31 cellular contexts compared by ENCODE assay signal in genomic region chr15:38436993-38437392, GRCh38. TPM values are rescaled to one million over a fixed set of nuclear protein-coding genes. Genes with fewer than 3 reads are reported as not detected.
A peak's percentile ranks its signal among the peaks of the same experiment; 100 is the strongest.
DNase-seq lines count a peak whose midpoint lies in the region; ATAC-seq, FAIRE-seq and TF ChIP-seq lines count a peak whose summit lies in the region.
"Had no signal": no experiment of that assay in that cellular context is flagged by ENCODE, and none has a peak within 500 bp of the region (broad histone marks: within the 10 kb centered on the region; RNA-seq: fewer than 3 reads in every experiment).

No MANE protein-coding gene starts in this region.

- ATAC-seq in K562: no peak
- no peak for ATAC-seq in CD4-positive, alpha-beta T cell (ENCODE audit: poor library complexity)
- no peak for ATAC-seq in GM18861 (IDR thresholded peaks at IDR 0.05; ENCODE audit: unreplicated experiment)
- ATAC-seq: A549; CD8-positive, alpha-beta T cell had no signal

- H3K27me3 Mint-ChIP-seq in Caco-2 (ENCODE audit: insufficient read depth, unreplicated experiment): no peaks in the 10 kb centered on the region
- H3K27me3 Mint-ChIP-seq in CD4-positive, alpha-beta T cell: peaks cover 38% of the 10 kb centered on the region

- H3K9me3 Mint-ChIP-seq in Caco-2 (ENCODE audit: unreplicated experiment): no peaks in the 10 kb centered on the region
- peaks cover 2% of the 10 kb centered on the region for H3K9me3 Mint-ChIP-seq in CD4-positive, alpha-beta T cell

- TF ChIP-seq POLR2A in K562 (conservative IDR thresholded peaks at IDR 0.05): no peak

- peaks cover 27% of the 10 kb centered on the region for H3K36me3 Mint-ChIP-seq in Caco-2 (ENCODE audit: insufficient read depth, unreplicated experiment)
- H3K36me3 Mint-ChIP-seq in CD4-positive, alpha-beta T cell (ENCODE audit: low read depth): no peaks in the 10 kb centered on the region
- H3K36me3 Mint-ChIP-seq: CD14-positive monocyte; CD4-positive, alpha-beta memory T cell; CD4-positive, CD25-positive, alpha-beta regulatory T cell; CD8-positive, alpha-beta T cell had no signal

- intact Hi-C loops in Caco-2 (cut with micrococcal nuclease; ENCODE audit: unreplicated experiment): no loop called here
- intact Hi-C loops in K562 (cut with micrococcal nuclease): loop anchor here (5.0 kb wide), 2 partner anchors 185 to 245 kb away; partner anchors contain the start of gene SPRED1
- intact Hi-C loops in CD4-positive, alpha-beta T cell (cut with DNase I, micrococcal nuclease): loop anchor here in 1 of 2 experiments (5.0 kb wide), 1 partner anchor 430 kb away; no protein-coding TSS in a partner anchor

- H3K9ac ChIP-seq in K562 (ENCODE audit: insufficient read depth in 1 of 2, low read depth in 2 of 2, low read length in 2 of 2): no peak overlapping the region
- H3K9ac ChIP-seq: BLaER1; BLaER1 treated with 17β-estradiol and CSF1 and Interleukin-3, amounts not matched to agents 10 nM and 100 nM had no signal

- no peaks in the 10 kb centered on the region for H4K20me1 ChIP-seq in K562 (replicated peaks; ENCODE audit: control insufficient read depth, insufficient read depth, low read length)
- H4K20me1 ChIP-seq: BLaER1; BLaER1 treated with 17β-estradiol and CSF1 and Interleukin-3, amounts not matched to agents 10 nM and 100 nM had no signal

- in situ Hi-C loops in K562 (cut with MboI): no loop called here

- TF ChIP-seq EP300 in K562 (IDR thresholded peaks at IDR 0.05; ENCODE audit: low read length): no peak

- H3K27ac ChIP-seq in K562 (ENCODE audit: extremely low read depth, low read depth, low read length): no peak overlapping the region
- no peak overlapping the region for H3K27ac ChIP-seq in CD4-positive, alpha-beta T cell (ENCODE audit: low read depth, low read length)
- H3K27ac ChIP-seq: 22Rv1; A549; BLaER1; BLaER1 treated with 17β-estradiol and CSF1 and Interleukin-3, amounts not matched to agents 10 nM and 100 nM; C4-2B had no signal

- TF ChIP-seq RAD21 in K562 (CRISPR knock-in tag; conservative IDR thresholded peaks at IDR 0.05 in 1 of 2, IDR thresholded peaks at IDR 0.05 in 1 of 2): no peak

- H3K9me3 ChIP-seq in Caco-2 (peaks cover 4% of the 10 kb centered on the region; the same call in 1 of the 2 replicates), K562 (replicated peaks; ENCODE audit: control insufficient read depth, insufficient read depth, low read depth, low read length) (0 out of 2 replicates have a peak, but pooled peaks cover 2% of the 10 kb centered on the region)
- peaks cover 8% of the 10 kb centered on the region for H3K9me3 ChIP-seq in CD4-positive, alpha-beta T cell (ENCODE audit: control insufficient read depth, low read length)
- H3K9me3 ChIP-seq: BE2C had no signal

- 0% methylated on average over 1 of the region's 1 CpG for WGBS in K562 (ENCODE audit: insufficient coverage, low coverage, missing lambda C conversion rate)

- H3K79me2 ChIP-seq in K562 (ENCODE audit: control insufficient read depth, insufficient read depth, low read length): no peaks in the 10 kb centered on the region

- no peaks in the 10 kb centered on the region for H3K9me1 ChIP-seq in K562 (ENCODE audit: control insufficient read depth, insufficient read depth, low read length)

- H3K27ac Mint-ChIP-seq in Caco-2 (ENCODE audit: unreplicated experiment): peak overlapping the region; percentile 92
- no peak overlapping the region for H3K27ac Mint-ChIP-seq in CD4-positive, alpha-beta T cell
- H3K27ac Mint-ChIP-seq: B cell; CD4-positive, alpha-beta memory T cell; CD4-positive, CD25-positive, alpha-beta regulatory T cell; CD8-positive, alpha-beta memory T cell; CD8-positive, alpha-beta T cell had no signal

- CTCF ChIA-PET in Caco-2 (lab: Charles Lee) (no interaction called here), K562 (lab: Yijun Ruan, JAX; ENCODE audit: low intra/inter-chr PET ratio) (no interaction called here)
- CTCF ChIA-PET in CD4-positive, alpha-beta T cell (lab: Charles Lee): no interaction called here

- H3K4me3 ChIP-seq in Caco-2 (ENCODE audit: low read depth, low read length) (no peak overlapping the region), K562 (no peak overlapping the region)
- H3K4me3 ChIP-seq: A549; BLaER1; BLaER1 treated with 17β-estradiol and CSF1 and Interleukin-3, amounts not matched to agents 10 nM and 100 nM had no signal

- H2AFZ ChIP-seq in K562 (ENCODE audit: low read depth, low read length): peak overlapping the region; percentile 46; the same call in 1 of the 2 replicates

- DNase-seq in Caco-2 (no peak), K562 (ENCODE audit: extremely low read depth in 1 of 4, low spot score in 3 of 4) (no peak)
- no peak for DNase-seq in CD4-positive, alpha-beta T cell
- DNase-seq: 8988T; ACHN; AML-193; BE2C; C1 segment of cervical spinal cord; Calu3; CD4-positive, alpha-beta memory T cell; CD4-positive, CD25-positive, alpha-beta regulatory T cell; CD8-positive, alpha-beta memory T cell; CD8-positive, alpha-beta T cell; COR-L47; DMS 273 treated with DMSO at 0.1 percent for 48 hours; DMS153; DMS53; DMS79; DMS79 treated with DMSO at 0.1 percent for 48 hours; DND-41; EL had no signal

- TF ChIP-seq CTCF in Caco-2 (IDR thresholded peaks at IDR 0.05; ENCODE audit: insufficient read depth in 1 of 2, low read depth in 1 of 2, low read length in 1 of 2, severe bottlenecking in 1 of 2, unreplicated experiment in 1 of 2): no peak
- no peak for TF ChIP-seq CTCF in K562 (IDR thresholded peaks at IDR 0.05 in 2 of 3, conservative IDR thresholded peaks at IDR 0.05 in 1 of 3; ENCODE audit: insufficient read depth in 2 of 3, low read depth in 1 of 3, low read length in 3 of 3)
- TF ChIP-seq CTCF in CD4-positive, alpha-beta T cell (IDR thresholded peaks at IDR 0.05): no peak

- H3K27me3 ChIP-seq in Caco-2 (replicated peaks; ENCODE audit: control insufficient read depth, insufficient read depth, low read length): no peaks in the 10 kb centered on the region
- H3K27me3 ChIP-seq in K562 (ENCODE audit: control insufficient read depth in 2 of 2, insufficient read depth in 2 of 2, low read length in 2 of 2): no peaks in the 10 kb centered on the region
- H3K27me3 ChIP-seq in CD4-positive, alpha-beta T cell (ENCODE audit: control insufficient read depth, insufficient read depth, low read length): peaks cover 7% of the 10 kb centered on the region
- H3K27me3 ChIP-seq: BLaER1; BLaER1 treated with 17β-estradiol and CSF1 and Interleukin-3, amounts not matched to agents 10 nM and 100 nM had no signal

- no peak overlapping the region for H3K4me2 ChIP-seq in K562 (ENCODE audit: insufficient read depth, low read length)
- H3K4me2 ChIP-seq: A549, BLaER1 had no signal

- POLR2A ChIA-PET in Caco-2 (lab: Charles Lee) (no interaction called here), K562 (lab: Yijun Ruan, JAX) (no interaction called here)
- POLR2A ChIA-PET in CD4-positive, alpha-beta T cell (lab: Charles Lee): no interaction called here

- H3K4me1 ChIP-seq in Caco-2: peaks cover 55% of the 10 kb centered on the region
- peaks cover 4 to 12% of the 10 kb centered on the region in 2 experiments; a peak in 3 of 5 replicates for H3K4me1 ChIP-seq in K562 (replicated peaks in 1 of 2; ENCODE audit: control insufficient read depth in 2 of 2, insufficient read depth in 2 of 2, low read length in 2 of 2)
- H3K4me1 ChIP-seq: A549 had no signal

- BruUV-seq in Caco-2 (replicated peaks; lab: Mats Ljungman, UMichigan) (no TSS peak), K562 (replicated peaks; lab: Mats Ljungman, UMichigan) (no TSS peak)

- H3K4me3 Mint-ChIP-seq in Caco-2 (ENCODE audit: unreplicated experiment): no peak overlapping the region
- no peak overlapping the region for H3K4me3 Mint-ChIP-seq in CD4-positive, alpha-beta T cell
- H3K4me3 Mint-ChIP-seq: B cell; CD4-positive, alpha-beta memory T cell; CD4-positive, CD25-positive, alpha-beta regulatory T cell; CD8-positive, alpha-beta memory T cell; CD8-positive, alpha-beta T cell had no signal

- peaks cover 34% of the 10 kb centered on the region for H3K4me1 Mint-ChIP-seq in Caco-2 (ENCODE audit: low read depth, unreplicated experiment)
- peaks cover 5% of the 10 kb centered on the region for H3K4me1 Mint-ChIP-seq in CD4-positive, alpha-beta T cell (ENCODE audit: low read depth)

- no peaks in the 10 kb centered on the region for H3K36me3 ChIP-seq in Caco-2 (ENCODE audit: control insufficient read depth, insufficient read depth, low read length)
- no peaks in the 10 kb centered on the region for H3K36me3 ChIP-seq in K562 (ENCODE audit: control insufficient read depth, insufficient read depth, low read length)
- H3K36me3 ChIP-seq: BE2C; BLaER1; BLaER1 treated with 17β-estradiol and CSF1 and Interleukin-3, amounts not matched to agents 10 nM and 100 nM had no signal

- FAIRE-seq in K562 (lab: Jason Lieb, UNC): no peak
- FAIRE-seq: A204.1, A549, D721Med had no signal

RNA-seq across cellular contexts. Expression of gene FAM98B, which starts 16.9 kb away (rescaled TPM):
- total RNA-seq in Caco-2 (2022) (45.9 and 47.2 TPM in 2 replicates), K562 (2014; rRNA removed) (5.5 and 10.9 TPM in 2 replicates), K562 (2014; rRNA removed; fragmentation: Illumina TruSeq; extraction: Trizol) (9.4 and 10.0 TPM in 2 replicates), K562 (2015; rRNA removed; fragmentation: Illumina TruSeq; extraction: Trizol) (7.6 and 8.3 TPM in 2 replicates), K562 (2021) (26.2 and 29.4 TPM in 2 replicates)
- total RNA-seq in K562 (2011; cell fraction: chromatin; rRNA removed; ENCODE audit: low replicate concordance): 8.0 and 44.2 TPM in 2 replicates
- total RNA-seq in K562 (2011; cell fraction: nucleolus; rRNA removed): 4.5 and 7.1 TPM in 2 replicates
- total RNA-seq in K562 (2011; cell fraction: nucleoplasm; rRNA removed): 24.4 and 41.8 TPM in 2 replicates
- polyA plus RNA-seq in K562 (2011; rRNA removed) (35.7 and 42.0 TPM in 2 replicates), K562 (2014; fragmentation: Illumina TruSeq; extraction: Trizol) (29.5 and 34.0 TPM in 2 replicates), K562 (2014; fragmentation: Nextera tagmentation; extraction: Ambion mirVana) (1 to 10 TPM; 3.1 to 3.7 TPM), K562 (2014; rRNA removed) (20.6 and 21.4 TPM in 2 replicates)
- polyA plus RNA-seq in K562 (2011; cell fraction: cytosol; rRNA removed): 2.1 and 5.4 TPM in 2 replicates
- 1.8 and 2.7 TPM in 2 replicates for polyA plus RNA-seq in K562 (2011; cell fraction: nucleus; rRNA removed)
- polyA plus RNA-seq in K562 (2012): 30.5 and 33.9 TPM in 2 replicates
- 18.5 and 21.2 TPM in 2 replicates for polyA minus RNA-seq in K562 (2011; rRNA and poly(A)+ RNA removed)
- polyA minus RNA-seq in K562 (2011; cell fraction: cytosol; rRNA and poly(A)+ RNA removed): 7.5 and 8.0 TPM in 2 replicates
- 13.1 and 21.1 TPM in 2 replicates for polyA minus RNA-seq in K562 (2011; cell fraction: nucleus; rRNA and poly(A)+ RNA removed)
- total RNA-seq in CD4-positive, alpha-beta T cell: 10 to 100 TPM; 20.1 to 20.4 TPM
